Comparison of ENCODE assay signal across 8 cellular contexts in genomic region chr6:89117285-89118108, GRCh38. TPM values are rescaled to one million over a fixed set of nuclear protein-coding genes. Genes with fewer than 3 reads are reported as not detected.
DNase-seq lines count a peak whose midpoint lies in the region; ATAC-seq lines count a peak whose summit lies in the region.

Gene SRSF12, minus strand, starts transcription at chr6:89118071. Its CDS starts 184 bp downstream, at chr6:89117887.

- DNase-seq in SJCRH30: peak; percentile 45 to 61
- DNase-seq in adipocyte (ENCODE audit: low read depth): peak; percentile 75
- DNase-seq in right cardiac atrium: peak; percentile 61 to 73 (median 73)
- no peak for DNase-seq in sciatic nerve (ENCODE audit: low spot score)
- no peak for DNase-seq in SKM-1 treated with dmso at 0.1 percent for 144 hours (lab: John Stamatoyannopoulos, UW; ENCODE audit: unreplicated experiment)

- WGBS in right cardiac atrium: under 1% methylated on average over 105 of the region's 105 CpGs

- peak within 1 kb of the TSS; percentile 78 for H3K9ac ChIP-seq in adipocyte (ENCODE audit: low read length)

- ATAC-seq in GM18861 (IDR thresholded peaks at IDR 0.05; ENCODE audit: unreplicated experiment) (peak; percentile 60), HG03159 (IDR thresholded peaks at IDR 0.05; ENCODE audit: unreplicated experiment) (peak; percentile 87), right cardiac atrium (peak; percentile 87 to 92), sciatic nerve (peak; percentile 73)

- intact Hi-C loops in right cardiac atrium (cut with DNase I): loop anchor here in 2 of 4 donors (10.0 kb wide), 1 partner anchor 133 kb away; no protein-coding TSS in a partner anchor
- intact Hi-C loops in sciatic nerve (cut with DNase I): no loop called here

- H3K4me3 ChIP-seq in ACC112 (ENCODE audit: low read depth, low read length) (peak within 1 kb of the TSS; percentile 95), SJCRH30 (peak within 1 kb of the TSS; percentile 96), adipocyte (ENCODE audit: low read length) (peak within 1 kb of the TSS; percentile 85), right cardiac atrium (ENCODE audit: low read length) (peak within 1 kb of the TSS; percentile 85)

- H3K9me3 ChIP-seq in SJCRH30 (replicated peaks) (no peaks in the 10 kb centered on the region), adipocyte (ENCODE audit: control insufficient read depth, low read length) (no peaks in the 10 kb centered on the region), right cardiac atrium (ENCODE audit: control insufficient read depth, low read length) (no peaks in the 10 kb centered on the region)

- H3K36me3 ChIP-seq in ACC112 (ENCODE audit: insufficient read depth, low read length) (no peaks in the 10 kb centered on the region), SJCRH30 (no peaks in the 10 kb centered on the region), adipocyte (ENCODE audit: control insufficient read depth, insufficient read depth, low read length, severe bottlenecking) (no peaks in the 10 kb centered on the region)

- peak within 1 kb of the TSS; percentile 80 for H2AFZ ChIP-seq in ACC112 (ENCODE audit: low read length, unreplicated experiment)

- no peaks in the 10 kb centered on the region for H3K79me2 ChIP-seq in ACC112 (ENCODE audit: control insufficient read depth, insufficient read depth, low read length, unreplicated experiment)

- H3K27me3 ChIP-seq in ACC112 (ENCODE audit: insufficient read depth, low read length) (0 out of 2 replicates have a peak, but pooled peaks cover 9% of the 10 kb centered on the region), SJCRH30 (no peaks in the 10 kb centered on the region), adipocyte (replicated peaks; ENCODE audit: control insufficient read depth, insufficient read depth, low read length) (no peaks in the 10 kb centered on the region), right cardiac atrium (ENCODE audit: control insufficient read depth, insufficient read depth) (no peaks in the 10 kb centered on the region)

- H3K27ac ChIP-seq in ACC112 (ENCODE audit: low read depth, low read length): no peak within 1 kb of the TSS
- H3K27ac ChIP-seq in SJCRH30: peak within 1 kb of the TSS; percentile 11; the same call in 1 of the 2 replicates
- no peak within 1 kb of the TSS for H3K27ac ChIP-seq in right cardiac atrium (ENCODE audit: low read length)

- H3K4me1 ChIP-seq in ACC112 (ENCODE audit: control insufficient read depth, insufficient read depth, low read length, unreplicated experiment) (no peaks in the 10 kb centered on the region), SJCRH30 (no peaks in the 10 kb centered on the region), adipocyte (ENCODE audit: control insufficient read depth, insufficient read depth, low read length) (peaks cover 5% of the 10 kb centered on the region), right cardiac atrium (ENCODE audit: control insufficient read depth, insufficient read depth, low read length) (no peaks in the 10 kb centered on the region)

RNA-seq across cellular contexts. Expression of gene SRSF12, which starts in this region (rescaled TPM):
- 8.3 and 10.0 TPM in 2 replicates for total RNA-seq in SJCRH30 (2014; rRNA removed; shearing (Covaris generic))
- total RNA-seq in right cardiac atrium (under 1 TPM in 3 of 4 donors, not detected in 1; 0.18 to 0.75 (median 0.45) TPM), sciatic nerve (2.0 TPM)
- 0.14 TPM for polyA plus RNA-seq in right cardiac atrium

Comparison
In these comparisons a context has a peak if more than half of its experiments do, and no peak if none do; other contexts are left out.
1. Peak in DNase-seq, ATAC-seq and H3K4me3 ChIP-seq in right cardiac atrium; RNA of the gene not detected or under 1 TPM.
2. DNase-seq: peak in SJCRH30 (2 of 2) and adipocyte (single experiment); none in sciatic nerve (single experiment) and SKM-1 treated with dmso at 0.1 percent for 144 hours (single experiment).
3. Peak in every context shown above with its lines, with median percentiles within 50 percentile points of each other: H3K4me3 ChIP-seq and ATAC-seq.